In genomic region chr20:52178691-52179090, GRCh38 we compare ENCODE assay signal across 15 cellular contexts.
"Had no signal": no experiment of that assay in that cellular context is flagged by ENCODE, and none has a peak within 500 bp of the region (broad histone marks: within the 10 kb centered on the region; RNA-seq: fewer than 3 reads in every experiment).

No MANE protein-coding gene starts in this region.

- H3K9me3 ChIP-seq: ovary, right atrium auricular region had no signal

- FAIRE-seq: urothelium cell line had no signal

- H3K9me3 Mint-ChIP-seq: naive thymus-derived CD4-positive, alpha-beta T cell; neural progenitor cell; type B pancreatic cell had no signal

- H3K79me2 ChIP-seq: hepatocyte had no signal

- H3K9ac ChIP-seq: neural progenitor cell had no signal

- H2AFZ ChIP-seq: hepatocyte, neural progenitor cell had no signal

- H3K36me3 ChIP-seq: neural progenitor cell, ovary had no signal

- H3K27ac Mint-ChIP-seq: neural progenitor cell, type B pancreatic cell had no signal

- H3K27me3 ChIP-seq: hepatocyte, neural progenitor cell, ovary, right atrium auricular region had no signal

- H3K27me3 Mint-ChIP-seq: naive thymus-derived CD4-positive, alpha-beta T cell; type B pancreatic cell had no signal

- H3K4me3 ChIP-seq: coronary artery, hepatocyte, neural progenitor cell, ovary, right atrium auricular region, smooth muscle cell had no signal

- H3K4me3 Mint-ChIP-seq: naive thymus-derived CD4-positive, alpha-beta T cell; neural progenitor cell; type B pancreatic cell had no signal

- DNase-seq: effector CD4-positive, alpha-beta T cell; foreskin melanocyte; head of caudate nucleus; left colon; left ventricle myocardium superior; naive thymus-derived CD4-positive, alpha-beta T cell; nucleus accumbens; ovary had no signal

- H3K4me2 ChIP-seq: hepatocyte, neural progenitor cell, smooth muscle cell had no signal

- H3K27ac ChIP-seq: coronary artery, hepatocyte, neural progenitor cell, ovary, right atrium auricular region had no signal

- ATAC-seq: left colon; left ventricle myocardium superior; naive thymus-derived CD4-positive, alpha-beta T cell had no signal

- H3K4me1 ChIP-seq: neural progenitor cell, right atrium auricular region had no signal
